ENCODE assay signal across 8 cellular contexts in genomic region chr13:31044658-31045620, GRCh38.
DNase-seq lines count a peak whose midpoint lies in the region; FAIRE-seq and TF ChIP-seq lines count a peak whose summit lies in the region.

No MANE protein-coding gene starts in this region.

- TF ChIP-seq CTCF in kidney (IDR thresholded peaks at IDR 0.05; ENCODE audit: borderline replicate concordance, extremely low read depth, insufficient read depth) (no peak), type B pancreatic cell (conservative IDR thresholded peaks at IDR 0.05) (peak; percentile 1)

- H3K27ac ChIP-seq in kidney (ENCODE audit: low read depth in 2 of 2, low read length in 2 of 2): peak overlapping the region; percentile 33 to 63

- H3K36me3 Mint-ChIP-seq in activated CD4-positive, alpha-beta T cell treated with anti-CD3 and anti-CD28 coated beads, Interleukin-2, amount 10 ng/mL, durations not matched to agents 24 days and 14 days (ENCODE audit: low read depth): no peaks in the 10 kb centered on the region
- H3K36me3 Mint-ChIP-seq in type B pancreatic cell: no peaks in the 10 kb centered on the region

- no peaks in the 10 kb centered on the region for H3K36me3 ChIP-seq in kidney (ENCODE audit: control insufficient read depth in 1 of 2, insufficient read depth in 2 of 2, low read length in 2 of 2)

- H3K4me3 ChIP-seq in kidney (ENCODE audit: low read length in 2 of 2): no peak overlapping the region

- intact Hi-C loops in activated CD4-positive, alpha-beta T cell treated with anti-CD3 and anti-CD28 coated beads, Interleukin-2, amount 10 ng/mL, durations not matched to agents 24 days and 14 days (cut with micrococcal nuclease): loop anchor here (1.0 to 10.0 kb wide), 17 partner anchors 29 to 1290 kb away; partner anchors contain the start of gene USPL1
- intact Hi-C loops in kidney (cut with DNase I): no loop called here

- H3K4me1 Mint-ChIP-seq in activated CD4-positive, alpha-beta T cell treated with anti-CD3 and anti-CD28 coated beads, Interleukin-2, amount 10 ng/mL, durations not matched to agents 24 days and 14 days: peaks cover 44% of the 10 kb centered on the region
- H3K4me1 Mint-ChIP-seq in type B pancreatic cell (ENCODE audit: unreplicated experiment): peaks cover 9% of the 10 kb centered on the region

- H3K27me3 Mint-ChIP-seq in activated CD4-positive, alpha-beta T cell treated with anti-CD3 and anti-CD28 coated beads, Interleukin-2, amount 10 ng/mL, durations not matched to agents 24 days and 14 days: peaks cover 4% of the 10 kb centered on the region
- peaks cover 8% of the 10 kb centered on the region for H3K27me3 Mint-ChIP-seq in type B pancreatic cell

- FAIRE-seq in kidney (lab: Jason Lieb, UNC): no peak

- no peak overlapping the region for H3K9ac ChIP-seq in kidney (ENCODE audit: low read length in 2 of 2)

- peak overlapping the region; percentile 74 for H3K4me3 Mint-ChIP-seq in activated CD4-positive, alpha-beta T cell treated with anti-CD3 and anti-CD28 coated beads, Interleukin-2, amount 10 ng/mL, durations not matched to agents 24 days and 14 days
- no peak overlapping the region for H3K4me3 Mint-ChIP-seq in type B pancreatic cell

- peaks cover 0 to 8% of the 10 kb centered on the region in 2 donors for H3K4me1 ChIP-seq in kidney (ENCODE audit: control insufficient read depth in 1 of 2, insufficient read depth in 1 of 2, low read depth in 1 of 2, low read length in 2 of 2)

- H3K9me3 ChIP-seq in kidney (ENCODE audit: control insufficient read depth in 1 of 2, low read length in 2 of 2): no peaks in the 10 kb centered on the region

- DNase-seq in activated naive CD4-positive, alpha-beta T cell treated with Interleukin-2 at 50 U/mL for 16 hours: peak; percentile 56
- no peak for DNase-seq in activated naive CD4-positive, alpha-beta T cell treated with anti-CD3 and anti-CD28 coated beads, Interleukin-2, amount 50 U/mL, for 16 hours
- peak; percentile 81 for DNase-seq in activated CD4-positive, alpha-beta T cell treated with anti-CD3 and anti-CD28 coated beads, Interleukin-2, amount 10 ng/mL, durations not matched to agents 24 days and 14 days
- no peak for DNase-seq in kidney
- no peak for DNase-seq in type B pancreatic cell (ENCODE audit: extremely low spot score, unreplicated experiment)
- DNase-seq in nucleus accumbens (lab: John Stamatoyannopoulos, UW): no peak
- DNase-seq in NCI-H1092 (lab: John Stamatoyannopoulos, UW): no peak
- DNase-seq in NCI-H446 treated with DMSO at 0.1 percent for 48 hours (lab: John Stamatoyannopoulos, UW): no peak

- peak overlapping the region; percentile 91 for H3K27ac Mint-ChIP-seq in activated CD4-positive, alpha-beta T cell treated with anti-CD3 and anti-CD28 coated beads, Interleukin-2, amount 10 ng/mL, durations not matched to agents 24 days and 14 days
- H3K27ac Mint-ChIP-seq in type B pancreatic cell: peak overlapping the region; percentile 15

- no peaks in the 10 kb centered on the region for H3K9me3 Mint-ChIP-seq in activated CD4-positive, alpha-beta T cell treated with anti-CD3 and anti-CD28 coated beads, Interleukin-2, amount 10 ng/mL, durations not matched to agents 24 days and 14 days
- H3K9me3 Mint-ChIP-seq in type B pancreatic cell: no peaks in the 10 kb centered on the region

Comparison
In these comparisons a context has a peak if more than half of its experiments do, and no peak if none do; other contexts are left out.
1. DNase-seq: peak in activated naive CD4-positive, alpha-beta T cell treated with Interleukin-2 at 50 U/mL for 16 hours (single experiment) and activated CD4-positive, alpha-beta T cell treated with anti-CD3 and anti-CD28 coated beads, Interleukin-2, amount 10 ng/mL, durations not matched to agents 24 days and 14 days (single experiment); none in activated naive CD4-positive, alpha-beta T cell treated with anti-CD3 and anti-CD28 coated beads, Interleukin-2, amount 50 U/mL, for 16 hours (single experiment), kidney (single experiment), type B pancreatic cell (single experiment), nucleus accumbens (0 of 56), NCI-H1092 (single experiment) and NCI-H446 treated with DMSO at 0.1 percent for 48 hours (single experiment).